ENCODE assay signal across 18 cellular contexts in genomic region chr11:69304258-69304657, GRCh38. TPM values are rescaled to one million over a fixed set of nuclear protein-coding genes. Genes with fewer than 3 reads are reported as not detected.
DNase-seq lines count a peak whose midpoint lies in the region; ATAC-seq, FAIRE-seq and TF ChIP-seq lines count a peak whose summit lies in the region.
"Had no signal": no experiment of that assay in that cellular context is flagged by ENCODE, and none has a peak within 500 bp of the region (broad histone marks: within the 10 kb centered on the region; RNA-seq: fewer than 3 reads in every experiment).

No MANE protein-coding gene starts in this region.

- H3K4me1 ChIP-seq in HCT116 (ENCODE audit: control insufficient read depth in 1 of 2, insufficient read depth in 2 of 2, low read length in 2 of 2): peaks cover 47 to 72% of the 10 kb centered on the region in 2 experiments
- peaks cover 69% of the 10 kb centered on the region for H3K4me1 ChIP-seq in PC-9 (replicated peaks; ENCODE audit: insufficient read depth)

- no peak for DNase-seq in activated naive CD8-positive, alpha-beta T cell treated with anti-CD3 and anti-CD28 coated beads, Interleukin-2, amount 10 ng/mL, durations not matched to agents 7 days and 5 days
- no peak for DNase-seq in activated naive CD8-positive, alpha-beta T cell treated with anti-CD3 and anti-CD28 coated beads for 36 hours
- no peak for DNase-seq in HCT116 (ENCODE audit: low read depth, low spot score)
- no peak for DNase-seq in PC-9
- DNase-seq in central memory CD8-positive, alpha-beta T cell (ENCODE audit: low spot score in 2 of 2): no peak
- DNase-seq in T-helper 9 cell: no peak
- no peak for DNase-seq in GM19239 (ENCODE audit: insufficient read length, low spot score)
- no peak for DNase-seq in stimulated activated CD4-positive, alpha-beta T cell treated with anti-CD3 and anti-CD28 coated beads, Interleukin-4, amount 100 ng/mL, for 1 hour
- DNase-seq: Calu3; CD8-positive, alpha-beta T cell; DND-41; EL; HCEC 1CT had no signal

- no peak overlapping the region for H3K27ac ChIP-seq in HCT116 (ENCODE audit: low read depth, low read length)
- peak overlapping the region; percentile 22 for H3K27ac ChIP-seq in PC-9
- H3K27ac ChIP-seq: 22Rv1 had no signal

- TF ChIP-seq CTCF in HCT116 (IDR thresholded peaks at IDR 0.05 in 2 of 3, conservative IDR thresholded peaks at IDR 0.05 in 1 of 3; ENCODE audit: borderline replicate concordance in 1 of 3, insufficient read depth in 1 of 3, low read depth in 2 of 3, low read length in 2 of 3): no peak
- TF ChIP-seq CTCF in PC-9 (conservative IDR thresholded peaks at IDR 0.05): no peak

- no peak overlapping the region for H3K4me3 Mint-ChIP-seq in activated naive CD8-positive, alpha-beta T cell treated with anti-CD3 and anti-CD28 coated beads, Interleukin-2, amount 10 ng/mL, durations not matched to agents 7 days and 5 days
- H3K4me3 Mint-ChIP-seq in activated naive CD8-positive, alpha-beta T cell treated with anti-CD3 and anti-CD28 coated beads for 36 hours: no peak overlapping the region
- no peak overlapping the region for H3K4me3 Mint-ChIP-seq in central memory CD8-positive, alpha-beta T cell
- H3K4me3 Mint-ChIP-seq: CD8-positive, alpha-beta T cell; GM23338 had no signal

- CTCF ChIA-PET in HCT116 (lab: Charles Lee) (no interaction called here), PC-9 (lab: Charles Lee) (no interaction called here)

- H3K36me3 Mint-ChIP-seq in activated naive CD8-positive, alpha-beta T cell treated with anti-CD3 and anti-CD28 coated beads, Interleukin-2, amount 10 ng/mL, durations not matched to agents 7 days and 5 days: no peaks in the 10 kb centered on the region
- no peaks in the 10 kb centered on the region for H3K36me3 Mint-ChIP-seq in activated naive CD8-positive, alpha-beta T cell treated with anti-CD3 and anti-CD28 coated beads for 36 hours
- peaks cover 2% of the 10 kb centered on the region for H3K36me3 Mint-ChIP-seq in central memory CD8-positive, alpha-beta T cell (ENCODE audit: insufficient read depth)
- H3K36me3 Mint-ChIP-seq: CD8-positive, alpha-beta T cell had no signal

- H3K27ac Mint-ChIP-seq in activated naive CD8-positive, alpha-beta T cell treated with anti-CD3 and anti-CD28 coated beads, Interleukin-2, amount 10 ng/mL, durations not matched to agents 7 days and 5 days: peak overlapping the region; percentile 15
- no peak overlapping the region for H3K27ac Mint-ChIP-seq in activated naive CD8-positive, alpha-beta T cell treated with anti-CD3 and anti-CD28 coated beads for 36 hours
- H3K27ac Mint-ChIP-seq in central memory CD8-positive, alpha-beta T cell (ENCODE audit: low read depth): peak overlapping the region; percentile 52
- H3K27ac Mint-ChIP-seq: CD8-positive, alpha-beta T cell; GM23338 had no signal

- H3K36me3 ChIP-seq in HCT116 (ENCODE audit: control insufficient read depth in 1 of 2, insufficient read depth in 2 of 2, low read length in 2 of 2): peaks cover 0 to 4% of the 10 kb centered on the region in 2 experiments; a peak in 1 of 4 replicates
- H3K36me3 ChIP-seq in PC-9 (ENCODE audit: low read depth): peaks cover 79% of the 10 kb centered on the region
- H3K36me3 ChIP-seq: BLaER1 treated with 17β-estradiol and CSF1 and Interleukin-3, amounts not matched to agents 10 nM and 100 nM had no signal

- H3F3A ChIP-seq in PC-9 (ENCODE audit: insufficient read depth, low read depth): peaks cover 83% of the 10 kb centered on the region

- H3K4me2 ChIP-seq in HCT116 (ENCODE audit: low read length) (peak overlapping the region; percentile 11; the same call in 1 of the 2 replicates), PC-9 (0 out of 2 replicates have a peak overlapping the region, but pooled peaks have one; percentile 98)
- H3K4me2 ChIP-seq: GM23338 had no signal

- H2AFZ ChIP-seq in HCT116 (ENCODE audit: low read depth, low read length, poor library complexity, severe bottlenecking): no peak overlapping the region
- no peak overlapping the region for H2AFZ ChIP-seq in PC-9
- H2AFZ ChIP-seq: GM23338 had no signal

- RAD21 ChIA-PET in HCT116 (lab: Charles Lee; ENCODE audit: low non-redundant PET in 1 of 2, low total read pairs in 2 of 2, uncharacterized antibody in 2 of 2, unreplicated experiment in 2 of 2): no interaction called here

- H3K27me3 ChIP-seq in HCT116 (ENCODE audit: insufficient read depth, low read length) (no peaks in the 10 kb centered on the region), PC-9 (ENCODE audit: insufficient read depth, low read depth) (no peaks in the 10 kb centered on the region)

- H3K9ac ChIP-seq in HCT116 (ENCODE audit: low read length): peak overlapping the region; percentile 3; the same call in 1 of the 2 replicates
- H3K9ac ChIP-seq: BLaER1 treated with 17β-estradiol and CSF1 and Interleukin-3, amounts not matched to agents 10 nM and 100 nM had no signal

- ATAC-seq in activated naive CD8-positive, alpha-beta T cell treated with anti-CD3 and anti-CD28 coated beads, Interleukin-2, amount 10 ng/mL, durations not matched to agents 7 days and 5 days (ENCODE audit: low read depth): no peak
- ATAC-seq in HCT116: no peak
- no peak for ATAC-seq in central memory CD8-positive, alpha-beta T cell (replicated peaks; ENCODE audit: extremely low read depth, poor library complexity, severe bottlenecking)
- ATAC-seq: CD8-positive, alpha-beta T cell; GM23338 had no signal

- H3K9me3 Mint-ChIP-seq in activated naive CD8-positive, alpha-beta T cell treated with anti-CD3 and anti-CD28 coated beads, Interleukin-2, amount 10 ng/mL, durations not matched to agents 7 days and 5 days: no peaks in the 10 kb centered on the region
- H3K9me3 Mint-ChIP-seq in activated naive CD8-positive, alpha-beta T cell treated with anti-CD3 and anti-CD28 coated beads for 36 hours: no peaks in the 10 kb centered on the region
- H3K9me3 Mint-ChIP-seq in central memory CD8-positive, alpha-beta T cell: no peaks in the 10 kb centered on the region
- H3K9me3 Mint-ChIP-seq: CD8-positive, alpha-beta T cell; GM23338 had no signal

- no peak for FAIRE-seq in GM19239 (lab: Jason Lieb, UNC)
- FAIRE-seq: GM12891, H54 had no signal

- peaks cover 12% of the 10 kb centered on the region for H3K4me1 Mint-ChIP-seq in activated naive CD8-positive, alpha-beta T cell treated with anti-CD3 and anti-CD28 coated beads, Interleukin-2, amount 10 ng/mL, durations not matched to agents 7 days and 5 days
- H3K4me1 Mint-ChIP-seq in activated naive CD8-positive, alpha-beta T cell treated with anti-CD3 and anti-CD28 coated beads for 36 hours: peaks cover 2% of the 10 kb centered on the region
- peaks cover 18% of the 10 kb centered on the region for H3K4me1 Mint-ChIP-seq in central memory CD8-positive, alpha-beta T cell
- H3K4me1 Mint-ChIP-seq: GM23338 had no signal

- H3K79me2 ChIP-seq in HCT116 (ENCODE audit: insufficient read depth, low read length) (peaks cover 94% of the 10 kb centered on the region), PC-9 (ENCODE audit: low read depth) (peaks cover 97% of the 10 kb centered on the region)

- H3K27me3 Mint-ChIP-seq in activated naive CD8-positive, alpha-beta T cell treated with anti-CD3 and anti-CD28 coated beads, Interleukin-2, amount 10 ng/mL, durations not matched to agents 7 days and 5 days: no peaks in the 10 kb centered on the region
- H3K27me3 Mint-ChIP-seq in activated naive CD8-positive, alpha-beta T cell treated with anti-CD3 and anti-CD28 coated beads for 36 hours: no peaks in the 10 kb centered on the region
- H3K27me3 Mint-ChIP-seq in central memory CD8-positive, alpha-beta T cell: no peaks in the 10 kb centered on the region

- no peaks in the 10 kb centered on the region for H3K9me2 ChIP-seq in HCT116 (ENCODE audit: insufficient read depth)
- H3K9me2 ChIP-seq in PC-9 (ENCODE audit: insufficient read depth): no peaks in the 10 kb centered on the region

- no peaks in the 10 kb centered on the region for H4K20me1 ChIP-seq in HCT116 (ENCODE audit: insufficient read depth)
- peaks cover 54% of the 10 kb centered on the region for H4K20me1 ChIP-seq in PC-9 (ENCODE audit: insufficient read depth)
- H4K20me1 ChIP-seq: BLaER1 treated with 17β-estradiol and CSF1 and Interleukin-3, amounts not matched to agents 10 nM and 100 nM had no signal

- H3K9me3 ChIP-seq in HCT116 (ENCODE audit: control insufficient read depth in 1 of 2, insufficient read depth in 1 of 2, low read depth in 1 of 2, low read length in 2 of 2) (no peaks in the 10 kb centered on the region), PC-9 (ENCODE audit: insufficient read depth, low read depth) (no peaks in the 10 kb centered on the region)
- H3K9me3 ChIP-seq: BLaER1 treated with 17β-estradiol and CSF1 and Interleukin-3, amounts not matched to agents 10 nM and 100 nM had no signal

- no peak for TF ChIP-seq POLR2A in HCT116 (IDR thresholded peaks at IDR 0.05; ENCODE audit: borderline replicate concordance, extremely low read depth, insufficient read depth, insufficient read length)

- TF ChIP-seq RAD21 in HCT116 (IDR thresholded peaks at IDR 0.05; ENCODE audit: low read depth): no peak

- intact Hi-C loops in HCT116 (cut with micrococcal nuclease): no loop called here
- intact Hi-C loops in PC-9 (cut with micrococcal nuclease; ENCODE audit: unreplicated experiment): loop anchor here (5.0 kb wide), 1 partner anchor 48 kb away; no protein-coding TSS in a partner anchor

- H3K4me3 ChIP-seq in HCT116 (replicated peaks in 1 of 2; ENCODE audit: low read depth in 1 of 2, low read length in 2 of 2) (no peak overlapping the region), PC-9 (no peak overlapping the region)
- H3K4me3 ChIP-seq: BLaER1 treated with 17β-estradiol and CSF1 and Interleukin-3, amounts not matched to agents 10 nM and 100 nM; GM23338 had no signal

- POLR2A ChIA-PET in activated naive CD8-positive, alpha-beta T cell treated with anti-CD3 and anti-CD28 coated beads, Interleukin-2, amount 10 ng/mL, durations not matched to agents 7 days and 5 days (lab: Charles Lee): no interaction called here
- POLR2A ChIA-PET in HCT116 (lab: Charles Lee) (no interaction called here), PC-9 (lab: Charles Lee; ENCODE audit: unreplicated experiment) (interaction anchor here (0.6 kb wide), 1 partner anchor 371 kb away, joined by 3 read pairs; the partner anchor contains the start of gene LTO1)

- no TSS peak for BruUV-seq in HCT116 (replicated peaks; lab: Mats Ljungman, UMichigan)
- BruUV-seq in PC-9 (replicated peaks; lab: Mats Ljungman, UMichigan): no TSS peak

TF ChIP-seq in HCT116, 20 proteins besides CTCF, POLR2A, EP300 and RAD21 (continues in another document):
- no peak for TF ChIP-seq ZNF274 (IDR thresholded peaks at IDR 0.05; ENCODE audit: low read depth, low read length)
- TF ChIP-seq EZH2 (IDR thresholded peaks at IDR 0.05): no peak

RNA-seq across cellular contexts. Expression of gene MYEOV, which starts 10.3 kb away (rescaled TPM):
- not detected for total RNA-seq in activated naive CD8-positive, alpha-beta T cell treated with anti-CD3 and anti-CD28 coated beads, Interleukin-2, amount 10 ng/mL, durations not matched to agents 7 days and 5 days
- not detected for total RNA-seq in activated naive CD8-positive, alpha-beta T cell treated with anti-CD3 and anti-CD28 coated beads for 36 hours
- total RNA-seq in HCT116 (2021; ENCODE audit: unreplicated experiment) (135 TPM), PC-9 (2021) (182 and 232 TPM in 2 replicates)
- polyA plus RNA-seq in HCT116 (2012): 123 and 126 TPM in 2 replicates
- polyA plus RNA-seq: GM23338 had no signal

Comparison
In these comparisons a context has a peak if more than half of its experiments do, and no peak if none do; other contexts are left out.
1. RNA of gene MYEOV, which starts 10.3 kb away (total RNA-seq): 182 to 232 TPM in PC-9 and 135 TPM in HCT116 (single experiment); not detected in activated naive CD8-positive, alpha-beta T cell treated with anti-CD3 and anti-CD28 coated beads, Interleukin-2, amount 10 ng/mL, durations not matched to agents 7 days and 5 days and not detected in activated naive CD8-positive, alpha-beta T cell treated with anti-CD3 and anti-CD28 coated beads for 36 hours; every median in the first group is over 100 times any median in the second.